Comparison of ENCODE assay signal across 14 cellular contexts in the genomic region with DNA sequence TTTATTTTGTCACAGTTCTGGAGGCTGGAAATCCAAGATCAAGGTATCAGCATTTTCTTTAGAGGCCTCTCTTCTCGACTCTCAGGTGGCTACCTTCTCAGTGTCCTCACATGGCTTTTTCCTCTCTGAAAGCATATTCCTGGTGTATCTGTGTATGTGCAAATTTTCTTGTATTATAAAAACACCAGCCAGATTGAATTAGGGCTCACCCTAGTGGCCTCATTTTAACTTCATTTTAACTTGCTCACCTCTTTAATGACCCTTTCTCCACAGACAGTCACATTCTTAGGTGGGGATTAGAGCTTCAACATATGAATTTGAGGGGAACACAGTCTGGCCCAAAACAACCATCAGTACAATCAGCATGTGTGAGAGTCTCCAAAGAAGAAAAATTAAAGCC.
DNase-seq lines count a peak whose midpoint lies in the region; ATAC-seq and TF ChIP-seq lines count a peak whose summit lies in the region.
"Had no signal": no experiment of that assay in that cellular context is flagged by ENCODE, and none has a peak within 500 bp of the region (broad histone marks: within the 10 kb centered on the region; RNA-seq: fewer than 3 reads in every experiment).

No MANE protein-coding gene starts in this region.

- H3K9me3 ChIP-seq in Panc1 (ENCODE audit: control insufficient read depth, insufficient read depth, low read depth, low read length) = no peaks in the 10 kb centered on the region
- H3K9me3 ChIP-seq in psoas muscle = no peaks in the 10 kb centered on the region
- H3K9me3 ChIP-seq: body of pancreas had no signal

- CTCF ChIA-PET in Panc1 (lab: Charles Lee) = no interaction called here

- ATAC-seq in GM19351 (IDR thresholded peaks at IDR 0.05; ENCODE audit: unreplicated experiment) (peak; percentile 49), Panc1 (no peak), HG03135 (IDR thresholded peaks at IDR 0.05; ENCODE audit: unreplicated experiment) (no peak), psoas muscle (no peak), HG03460 (IDR thresholded peaks at IDR 0.05; ENCODE audit: unreplicated experiment) (no peak)
- ATAC-seq: body of pancreas; stimulated activated naive B cell treated with anti-CD40 and anti-IgM and Interleukin-4, amounts not matched to agents 10 μg/mL and 1 μg/mL and 100 μg/mL, for 72 hours had no signal

- in situ Hi-C loops in Panc1 (cut with HindIII; ENCODE audit: low pct_unique_long_range_greater_than_20kb, low sequenced_read_pairs) = no loop called here

- no peaks in the 10 kb centered on the region for H3K27me3 ChIP-seq in Panc1 (ENCODE audit: control insufficient read depth, insufficient read depth, low read length)
- no peaks in the 10 kb centered on the region for H3K27me3 ChIP-seq in psoas muscle (ENCODE audit: insufficient read depth in 3 of 3, low read length in 2 of 3)
- H3K27me3 ChIP-seq: body of pancreas had no signal

- H3K4me1 ChIP-seq in Panc1 (ENCODE audit: control insufficient read depth, insufficient read depth, low read length) (no peaks in the 10 kb centered on the region), psoas muscle (no peaks in the 10 kb centered on the region)
- H3K4me1 ChIP-seq: body of pancreas had no signal

- H3K4me3 ChIP-seq in Panc1 (ENCODE audit: low read depth in 2 of 2, low read length in 2 of 2) (no peak overlapping the region), psoas muscle (no peak overlapping the region)
- H3K4me3 ChIP-seq: body of pancreas had no signal

- no TSS peak for BruUV-seq in Panc1 (replicated peaks; lab: Mats Ljungman, UMichigan)

- 23 to 52% (median 32%) methylated on average over 1 of the region's 1 CpG for WGBS in psoas muscle, 3 donors

- POLR2A ChIA-PET in Panc1 (lab: Charles Lee) = no interaction called here

- H3K36me3 ChIP-seq in Panc1 (ENCODE audit: control insufficient read depth, insufficient read depth, low read length) (no peaks in the 10 kb centered on the region), psoas muscle (ENCODE audit: insufficient read depth in 1 of 2, low read depth in 1 of 2) (no peaks in the 10 kb centered on the region)

- intact Hi-C loops in Panc1 (cut with micrococcal nuclease; ENCODE audit: unreplicated experiment) = no loop called here
- intact Hi-C loops in psoas muscle (cut with DNase I) = no loop called here

- no peak overlapping the region for H3K27ac ChIP-seq in Panc1 (ENCODE audit: low read length)
- H3K27ac ChIP-seq in psoas muscle = no peak overlapping the region
- H3K27ac ChIP-seq: body of pancreas had no signal

- TF ChIP-seq CTCF in AG09319 (IDR thresholded peaks at IDR 0.05; ENCODE audit: low read depth, low read length) = peak; percentile 43
- TF ChIP-seq CTCF in Panc1 (IDR thresholded peaks at IDR 0.05) = peak; percentile 28
- no peak for TF ChIP-seq CTCF in psoas muscle (IDR thresholded peaks at IDR 0.05)

- peak; percentile 7 for DNase-seq in AG09319 (ENCODE audit: extremely low read depth, low read depth)
- no peak for DNase-seq in Panc1 (ENCODE audit: low read depth, low spot score)
- DNase-seq in fibroblast of peridontal ligament (ENCODE audit: extremely low read depth) = peak; percentile 34
- no peak for DNase-seq in DMS79 treated with DMSO at 0.1 percent for 48 hours (lab: John Stamatoyannopoulos, UW)
- DNase-seq in psoas muscle = no peak
- DNase-seq: body of pancreas; CD8-positive, alpha-beta memory T cell; erythroblast; midbrain; stimulated activated CD4-positive, alpha-beta T cell treated with anti-CD3 and anti-CD28 coated beads, Interleukin-2, amount 100 ng/mL, for 24 hours; stimulated activated naive B cell treated with anti-CD40 and anti-IgM and Interleukin-4, amounts not matched to agents 10 μg/mL and 1 μg/mL and 100 μg/mL, for 72 hours had no signal

Comparison
In these comparisons a context has a peak if more than half of its experiments do, and no peak if none do; other contexts are left out.
1. DNase-seq: peak in AG09319 (single experiment) and fibroblast of peridontal ligament (single experiment); none in Panc1 (single experiment), DMS79 treated with DMSO at 0.1 percent for 48 hours (single experiment) and psoas muscle (0 of 2).